8 cellular contexts compared by ENCODE assay signal in genomic region chr5:100903036-100903887, GRCh38. TPM values are rescaled to one million over a fixed set of nuclear protein-coding genes. Genes with fewer than 3 reads are reported as not detected.
DNase-seq lines count a peak whose midpoint lies in the region; ATAC-seq and TF ChIP-seq lines count a peak whose summit lies in the region.

Gene ST8SIA4 (minus strand): TSS chr5:100903282. CDS start chr5:100902955, 327 bp downstream.

- peak; percentile 96 for TF ChIP-seq POLR2A in GM18526 (IDR thresholded peaks at IDR 0.05; ENCODE audit: extremely low read depth, insufficient read length)

- peak; percentile 84 for DNase-seq in NCI-H345 treated with DMSO at 0.1 percent for 48 hours (lab: John Stamatoyannopoulos, UW; ENCODE audit: unreplicated experiment)
- peak; percentile 87 to 89 for DNase-seq in activated CD4-positive, alpha-beta T cell treated with anti-CD3 and anti-CD28 coated beads for 4 hours
- DNase-seq in coronary artery (ENCODE audit: low spot score) = peak; percentile 79
- peak; percentile 76 to 80 for DNase-seq in stimulated activated CD4-positive, alpha-beta T cell treated with anti-CD3 and anti-CD28 coated beads, Interleukin-2, amount 100 ng/mL, for 48 hours
- DNase-seq in NCI-H526 (lab: John Stamatoyannopoulos, UW) = no peak

- peak within 1 kb of the TSS; percentile 62 for H3K4me3 ChIP-seq in coronary artery
- H3K4me3 ChIP-seq in liver (ENCODE audit: low read depth in 1 of 3, low read length in 3 of 3) = peak within 1 kb of the TSS; percentile 43 to 61 (median 52)

- peaks cover 0 to 2% (median 0%) of the 10 kb centered on the region in 4 donors for H3K27me3 ChIP-seq in liver (ENCODE audit: control insufficient read depth in 4 of 4, insufficient read depth in 4 of 4, low read length in 3 of 4)

- peak; percentile 4 to 26 for TF ChIP-seq RAD21 in liver (IDR thresholded peaks at IDR 0.05)

- H3K4me1 ChIP-seq in liver (ENCODE audit: control insufficient read depth in 4 of 4, insufficient read depth in 4 of 4, low read length in 3 of 4) = peaks cover 0 to 6% (median 1%) of the 10 kb centered on the region in 4 donors

- no peaks in the 10 kb centered on the region for H3K36me3 ChIP-seq in liver (ENCODE audit: control insufficient read depth in 4 of 4, insufficient read depth in 3 of 4, low read depth in 1 of 4, low read length in 3 of 4)

- TF ChIP-seq CTCF in coronary artery (IDR thresholded peaks at IDR 0.05) (no peak), liver (IDR thresholded peaks at IDR 0.05; ENCODE audit: low read depth, low read length, missing input control) (no peak)

- H3K27ac ChIP-seq in coronary artery = peak within 1 kb of the TSS in 1 of 2 donors; percentile 79
- peak within 1 kb of the TSS; percentile 60 to 68 for H3K27ac ChIP-seq in liver (ENCODE audit: low read depth in 1 of 2, low read length in 2 of 2)

- peak within 1 kb of the TSS; percentile 7 to 82 for H3K9ac ChIP-seq in liver (ENCODE audit: low read depth in 1 of 2, low read length in 2 of 2)

- ATAC-seq in HG03064 (IDR thresholded peaks at IDR 0.05; ENCODE audit: low read depth, unreplicated experiment) = peak; percentile 64

- H3K9me3 ChIP-seq in liver (ENCODE audit: control insufficient read depth in 4 of 4, low read length in 3 of 4) = no peaks in the 10 kb centered on the region

- WGBS in liver = 2% methylated on average over 45 of the region's 45 CpGs

TF ChIP-seq in liver, 16 proteins besides CTCF, POLR2A, EP300 and RAD21:
- TF ChIP-seq TAF1 (conservative IDR thresholded peaks at IDR 0.05) = peak; percentile 51
- no peak for TF ChIP-seq YY1 (IDR thresholded peaks at IDR 0.05)
- TF ChIP-seq SP1 (IDR thresholded peaks at IDR 0.05) = no peak

RNA-seq across cellular contexts. Expression of gene ST8SIA4, which starts in this region (rescaled TPM):
- total RNA-seq in liver = 1 to 10 TPM; 2.3 to 4.1 TPM
- under 1 TPM; 0.35 to 0.78 TPM for polyA plus RNA-seq in liver

Comparison
In these comparisons a context has a peak if more than half of its experiments do, and no peak if none do; other contexts are left out.
1. DNase-seq: peak in NCI-H345 treated with DMSO at 0.1 percent for 48 hours (single experiment), activated CD4-positive, alpha-beta T cell treated with anti-CD3 and anti-CD28 coated beads for 4 hours (2 of 2), coronary artery (single experiment) and stimulated activated CD4-positive, alpha-beta T cell treated with anti-CD3 and anti-CD28 coated beads, Interleukin-2, amount 100 ng/mL, for 48 hours (2 of 2); none in NCI-H526 (0 of 2).